ENCODE assay signal across 1 cellular context in the genomic region with DNA sequence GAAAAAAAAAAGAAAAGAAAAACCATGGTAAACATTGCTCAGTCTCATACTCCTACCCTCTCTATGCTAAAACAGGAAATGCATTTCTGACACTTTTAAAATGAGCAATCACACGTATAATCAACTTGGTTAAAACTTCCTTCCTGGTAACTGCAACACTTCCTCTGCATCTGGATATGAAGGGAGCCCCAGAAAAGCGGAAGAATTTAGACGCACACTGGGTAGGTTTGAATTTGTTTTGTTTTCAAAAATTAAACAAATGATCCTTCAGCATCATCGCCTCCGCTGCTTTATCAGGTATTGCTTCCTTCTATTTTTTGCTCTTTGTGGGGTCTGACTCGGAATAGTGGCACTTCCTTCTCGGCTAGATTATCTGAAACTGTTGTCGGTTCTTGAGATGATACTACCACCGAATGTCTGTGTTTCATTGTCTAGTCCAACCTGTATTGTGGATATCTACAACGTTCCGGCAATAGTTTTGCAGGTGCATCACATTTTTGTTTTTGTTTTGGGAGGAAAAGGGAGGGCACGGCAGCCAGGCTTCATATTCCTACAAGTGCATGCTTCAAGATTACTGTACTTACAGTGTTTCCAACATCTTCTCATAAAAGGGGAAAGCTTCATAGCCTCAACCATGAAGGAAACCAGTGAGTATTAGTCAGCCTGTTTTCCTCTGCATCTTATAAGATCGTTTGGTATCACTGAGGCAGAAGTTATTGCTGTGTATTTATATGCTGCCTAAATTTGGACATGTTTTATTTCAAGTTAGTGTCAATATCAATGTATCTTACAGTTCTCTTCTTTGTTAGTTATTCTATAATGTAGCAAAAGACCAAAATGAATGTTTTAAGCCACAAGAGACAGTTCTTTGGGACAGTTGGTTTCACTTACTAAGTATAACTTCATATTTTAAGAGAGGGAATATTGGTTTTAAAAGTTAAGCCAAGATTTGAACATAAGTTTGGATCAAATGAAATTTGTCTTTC.
TF ChIP-seq lines count a peak whose summit lies in the region.

A gene (plus strand): TSS at position 153 of the 986 bp plus-strand sequence. CDS start 2,280 bp downstream, outside the sequence.

TF ChIP-seq in GM12878, 131 proteins besides CTCF, POLR2A, EP300 and RAD21 (continued from another document and continues in another):
- TF ChIP-seq, protein P1, sequence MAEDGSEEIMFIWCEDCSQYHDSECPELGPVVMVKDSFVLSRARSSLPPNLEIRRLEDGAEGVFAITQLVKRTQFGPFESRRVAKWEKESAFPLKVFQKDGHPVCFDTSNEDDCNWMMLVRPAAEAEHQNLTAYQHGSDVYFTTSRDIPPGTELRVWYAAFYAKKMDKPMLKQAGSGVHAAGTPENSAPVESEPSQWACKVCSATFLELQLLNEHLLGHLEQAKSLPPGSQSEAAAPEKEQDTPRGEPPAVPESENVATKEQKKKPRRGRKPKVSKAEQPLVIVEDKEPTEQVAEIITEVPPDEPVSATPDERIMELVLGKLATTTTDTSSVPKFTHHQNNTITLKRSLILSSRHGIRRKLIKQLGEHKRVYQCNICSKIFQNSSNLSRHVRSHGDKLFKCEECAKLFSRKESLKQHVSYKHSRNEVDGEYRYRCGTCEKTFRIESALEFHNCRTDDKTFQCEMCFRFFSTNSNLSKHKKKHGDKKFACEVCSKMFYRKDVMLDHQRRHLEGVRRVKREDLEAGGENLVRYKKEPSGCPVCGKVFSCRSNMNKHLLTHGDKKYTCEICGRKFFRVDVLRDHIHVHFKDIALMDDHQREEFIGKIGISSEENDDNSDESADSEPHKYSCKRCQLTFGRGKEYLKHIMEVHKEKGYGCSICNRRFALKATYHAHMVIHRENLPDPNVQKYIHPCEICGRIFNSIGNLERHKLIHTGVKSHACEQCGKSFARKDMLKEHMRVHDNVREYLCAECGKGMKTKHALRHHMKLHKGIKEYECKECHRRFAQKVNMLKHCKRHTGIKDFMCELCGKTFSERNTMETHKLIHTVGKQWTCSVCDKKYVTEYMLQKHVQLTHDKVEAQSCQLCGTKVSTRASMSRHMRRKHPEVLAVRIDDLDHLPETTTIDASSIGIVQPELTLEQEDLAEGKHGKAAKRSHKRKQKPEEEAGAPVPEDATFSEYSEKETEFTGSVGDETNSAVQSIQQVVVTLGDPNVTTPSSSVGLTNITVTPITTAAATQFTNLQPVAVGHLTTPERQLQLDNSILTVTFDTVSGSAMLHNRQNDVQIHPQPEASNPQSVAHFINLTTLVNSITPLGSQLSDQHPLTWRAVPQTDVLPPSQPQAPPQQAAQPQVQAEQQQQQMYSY (CRISPR knock-in tag; IDR thresholded peaks at IDR 0.05), result no peak
- peak; percentile 57 for TF ChIP-seq RUNX3 (IDR thresholded peaks at IDR 0.05; ENCODE audit: low read length)
- no peak for TF ChIP-seq ATF7 (IDR thresholded peaks at IDR 0.05; ENCODE audit: low read depth)
- TF ChIP-seq IRF4 (IDR thresholded peaks at IDR 0.05; ENCODE audit: low read depth, low read length), result 0 out of 2 replicates have a peak, but pooled peaks have one; percentile 6
- 0 out of 2 replicates have a peak, but pooled peaks have one; percentile 14 for TF ChIP-seq TBL1XR1 (IDR thresholded peaks at IDR 0.05; ENCODE audit: low read depth, low read length)
- TF ChIP-seq CREB1 (IDR thresholded peaks at IDR 0.05; ENCODE audit: low read depth), result no peak
- no peak for TF ChIP-seq PAX5 (IDR thresholded peaks at IDR 0.05; ENCODE audit: borderline replicate concordance, low read depth, low read length)
- TF ChIP-seq GABPA (IDR thresholded peaks at IDR 0.05; ENCODE audit: low read depth), result peak; percentile 45; the same call in 1 of the 2 replicates
- TF ChIP-seq KLF5 (IDR thresholded peaks at IDR 0.05; ENCODE audit: partially characterized antibody), result no peak
- TF ChIP-seq, protein P2, sequence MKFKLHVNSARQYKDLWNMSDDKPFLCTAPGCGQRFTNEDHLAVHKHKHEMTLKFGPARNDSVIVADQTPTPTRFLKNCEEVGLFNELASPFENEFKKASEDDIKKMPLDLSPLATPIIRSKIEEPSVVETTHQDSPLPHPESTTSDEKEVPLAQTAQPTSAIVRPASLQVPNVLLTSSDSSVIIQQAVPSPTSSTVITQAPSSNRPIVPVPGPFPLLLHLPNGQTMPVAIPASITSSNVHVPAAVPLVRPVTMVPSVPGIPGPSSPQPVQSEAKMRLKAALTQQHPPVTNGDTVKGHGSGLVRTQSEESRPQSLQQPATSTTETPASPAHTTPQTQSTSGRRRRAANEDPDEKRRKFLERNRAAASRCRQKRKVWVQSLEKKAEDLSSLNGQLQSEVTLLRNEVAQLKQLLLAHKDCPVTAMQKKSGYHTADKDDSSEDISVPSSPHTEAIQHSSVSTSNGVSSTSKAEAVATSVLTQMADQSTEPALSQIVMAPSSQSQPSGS (IDR thresholded peaks at IDR 0.05; ENCODE audit: low read length), result peak; percentile 63; the same call in 1 of the 2 replicates
- TF ChIP-seq, protein P3, sequence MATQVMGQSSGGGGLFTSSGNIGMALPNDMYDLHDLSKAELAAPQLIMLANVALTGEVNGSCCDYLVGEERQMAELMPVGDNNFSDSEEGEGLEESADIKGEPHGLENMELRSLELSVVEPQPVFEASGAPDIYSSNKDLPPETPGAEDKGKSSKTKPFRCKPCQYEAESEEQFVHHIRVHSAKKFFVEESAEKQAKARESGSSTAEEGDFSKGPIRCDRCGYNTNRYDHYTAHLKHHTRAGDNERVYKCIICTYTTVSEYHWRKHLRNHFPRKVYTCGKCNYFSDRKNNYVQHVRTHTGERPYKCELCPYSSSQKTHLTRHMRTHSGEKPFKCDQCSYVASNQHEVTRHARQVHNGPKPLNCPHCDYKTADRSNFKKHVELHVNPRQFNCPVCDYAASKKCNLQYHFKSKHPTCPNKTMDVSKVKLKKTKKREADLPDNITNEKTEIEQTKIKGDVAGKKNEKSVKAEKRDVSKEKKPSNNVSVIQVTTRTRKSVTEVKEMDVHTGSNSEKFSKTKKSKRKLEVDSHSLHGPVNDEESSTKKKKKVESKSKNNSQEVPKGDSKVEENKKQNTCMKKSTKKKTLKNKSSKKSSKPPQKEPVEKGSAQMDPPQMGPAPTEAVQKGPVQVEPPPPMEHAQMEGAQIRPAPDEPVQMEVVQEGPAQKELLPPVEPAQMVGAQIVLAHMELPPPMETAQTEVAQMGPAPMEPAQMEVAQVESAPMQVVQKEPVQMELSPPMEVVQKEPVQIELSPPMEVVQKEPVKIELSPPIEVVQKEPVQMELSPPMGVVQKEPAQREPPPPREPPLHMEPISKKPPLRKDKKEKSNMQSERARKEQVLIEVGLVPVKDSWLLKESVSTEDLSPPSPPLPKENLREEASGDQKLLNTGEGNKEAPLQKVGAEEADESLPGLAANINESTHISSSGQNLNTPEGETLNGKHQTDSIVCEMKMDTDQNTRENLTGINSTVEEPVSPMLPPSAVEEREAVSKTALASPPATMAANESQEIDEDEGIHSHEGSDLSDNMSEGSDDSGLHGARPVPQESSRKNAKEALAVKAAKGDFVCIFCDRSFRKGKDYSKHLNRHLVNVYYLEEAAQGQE (IDR thresholded peaks at IDR 0.05; ENCODE audit: low read depth, low read length), result no peak
- TF ChIP-seq NR2F1 (conservative IDR thresholded peaks at IDR 0.05), result no peak
- TF ChIP-seq MXI1 (IDR thresholded peaks at IDR 0.05; ENCODE audit: low read depth, low read length), result no peak
- no peak for TF ChIP-seq ZSCAN29 (IDR thresholded peaks at IDR 0.05)
- TF ChIP-seq CREM (IDR thresholded peaks at IDR 0.05; ENCODE audit: low read depth), result peak; percentile 31; the same call in 1 of the 2 replicates
- TF ChIP-seq, protein P4, sequence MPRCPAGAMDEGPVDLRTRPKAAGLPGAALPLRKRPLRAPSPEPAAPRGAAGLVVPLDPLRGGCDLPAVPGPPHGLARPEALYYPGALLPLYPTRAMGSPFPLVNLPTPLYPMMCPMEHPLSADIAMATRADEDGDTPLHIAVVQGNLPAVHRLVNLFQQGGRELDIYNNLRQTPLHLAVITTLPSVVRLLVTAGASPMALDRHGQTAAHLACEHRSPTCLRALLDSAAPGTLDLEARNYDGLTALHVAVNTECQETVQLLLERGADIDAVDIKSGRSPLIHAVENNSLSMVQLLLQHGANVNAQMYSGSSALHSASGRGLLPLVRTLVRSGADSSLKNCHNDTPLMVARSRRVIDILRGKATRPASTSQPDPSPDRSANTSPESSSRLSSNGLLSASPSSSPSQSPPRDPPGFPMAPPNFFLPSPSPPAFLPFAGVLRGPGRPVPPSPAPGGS (IDR thresholded peaks at IDR 0.05; ENCODE audit: borderline replicate concordance, insufficient read depth, low read depth, low read length, poor library complexity, severe bottlenecking), result peak; percentile 36
- no peak for TF ChIP-seq SRF (IDR thresholded peaks at IDR 0.05; ENCODE audit: low read depth in 2 of 2, low read length in 2 of 2)
- peak; percentile 44; the same call in 1 of the 2 replicates for TF ChIP-seq DPF2 (IDR thresholded peaks at IDR 0.05)
- TF ChIP-seq SMAD5 (IDR thresholded peaks at IDR 0.05; ENCODE audit: low read depth), result no peak
- no peak for TF ChIP-seq BRCA1 (IDR thresholded peaks at IDR 0.05; ENCODE audit: low read depth, low read length)
- no peak for TF ChIP-seq RELA (IDR thresholded peaks at IDR 0.05; ENCODE audit: borderline replicate concordance, partially characterized antibody)
- no peak for TF ChIP-seq MYC (IDR thresholded peaks at IDR 0.05; ENCODE audit: insufficient read depth, insufficient read length, insufficient replicate concordance, low read length, severe bottlenecking)
- no peak for TF ChIP-seq CBX5 (IDR thresholded peaks at IDR 0.05; ENCODE audit: low read depth)
- no peak for TF ChIP-seq CBX3 (IDR thresholded peaks at IDR 0.05; ENCODE audit: borderline replicate concordance, low read depth)
- TF ChIP-seq SMC3 (IDR thresholded peaks at IDR 0.05; ENCODE audit: borderline replicate concordance, low read length), result no peak
- TF ChIP-seq, protein P5, sequence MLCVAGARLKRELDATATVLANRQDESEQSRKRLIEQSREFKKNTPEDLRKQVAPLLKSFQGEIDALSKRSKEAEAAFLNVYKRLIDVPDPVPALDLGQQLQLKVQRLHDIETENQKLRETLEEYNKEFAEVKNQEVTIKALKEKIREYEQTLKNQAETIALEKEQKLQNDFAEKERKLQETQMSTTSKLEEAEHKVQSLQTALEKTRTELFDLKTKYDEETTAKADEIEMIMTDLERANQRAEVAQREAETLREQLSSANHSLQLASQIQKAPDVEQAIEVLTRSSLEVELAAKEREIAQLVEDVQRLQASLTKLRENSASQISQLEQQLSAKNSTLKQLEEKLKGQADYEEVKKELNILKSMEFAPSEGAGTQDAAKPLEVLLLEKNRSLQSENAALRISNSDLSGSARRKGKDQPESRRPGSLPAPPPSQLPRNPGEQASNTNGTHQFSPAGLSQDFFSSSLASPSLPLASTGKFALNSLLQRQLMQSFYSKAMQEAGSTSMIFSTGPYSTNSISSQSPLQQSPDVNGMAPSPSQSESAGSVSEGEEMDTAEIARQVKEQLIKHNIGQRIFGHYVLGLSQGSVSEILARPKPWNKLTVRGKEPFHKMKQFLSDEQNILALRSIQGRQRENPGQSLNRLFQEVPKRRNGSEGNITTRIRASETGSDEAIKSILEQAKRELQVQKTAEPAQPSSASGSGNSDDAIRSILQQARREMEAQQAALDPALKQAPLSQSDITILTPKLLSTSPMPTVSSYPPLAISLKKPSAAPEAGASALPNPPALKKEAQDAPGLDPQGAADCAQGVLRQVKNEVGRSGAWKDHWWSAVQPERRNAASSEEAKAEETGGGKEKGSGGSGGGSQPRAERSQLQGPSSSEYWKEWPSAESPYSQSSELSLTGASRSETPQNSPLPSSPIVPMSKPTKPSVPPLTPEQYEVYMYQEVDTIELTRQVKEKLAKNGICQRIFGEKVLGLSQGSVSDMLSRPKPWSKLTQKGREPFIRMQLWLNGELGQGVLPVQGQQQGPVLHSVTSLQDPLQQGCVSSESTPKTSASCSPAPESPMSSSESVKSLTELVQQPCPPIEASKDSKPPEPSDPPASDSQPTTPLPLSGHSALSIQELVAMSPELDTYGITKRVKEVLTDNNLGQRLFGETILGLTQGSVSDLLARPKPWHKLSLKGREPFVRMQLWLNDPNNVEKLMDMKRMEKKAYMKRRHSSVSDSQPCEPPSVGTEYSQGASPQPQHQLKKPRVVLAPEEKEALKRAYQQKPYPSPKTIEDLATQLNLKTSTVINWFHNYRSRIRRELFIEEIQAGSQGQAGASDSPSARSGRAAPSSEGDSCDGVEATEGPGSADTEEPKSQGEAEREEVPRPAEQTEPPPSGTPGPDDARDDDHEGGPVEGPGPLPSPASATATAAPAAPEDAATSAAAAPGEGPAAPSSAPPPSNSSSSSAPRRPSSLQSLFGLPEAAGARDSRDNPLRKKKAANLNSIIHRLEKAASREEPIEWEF (IDR thresholded peaks at IDR 0.05; ENCODE audit: insufficient replicate concordance, low read depth, low read length), result no peak
- no peak for TF ChIP-seq POU2F2 (IDR thresholded peaks at IDR 0.05; ENCODE audit: borderline replicate concordance, low read depth, low read length)
- TF ChIP-seq ZNF384 (IDR thresholded peaks at IDR 0.05; ENCODE audit: borderline replicate concordance, low read depth, low read length), result 0 out of 2 replicates have a peak, but pooled peaks have one; percentile 42
- TF ChIP-seq SMARCA5 (IDR thresholded peaks at IDR 0.05), result no peak
- TF ChIP-seq, protein P6, sequence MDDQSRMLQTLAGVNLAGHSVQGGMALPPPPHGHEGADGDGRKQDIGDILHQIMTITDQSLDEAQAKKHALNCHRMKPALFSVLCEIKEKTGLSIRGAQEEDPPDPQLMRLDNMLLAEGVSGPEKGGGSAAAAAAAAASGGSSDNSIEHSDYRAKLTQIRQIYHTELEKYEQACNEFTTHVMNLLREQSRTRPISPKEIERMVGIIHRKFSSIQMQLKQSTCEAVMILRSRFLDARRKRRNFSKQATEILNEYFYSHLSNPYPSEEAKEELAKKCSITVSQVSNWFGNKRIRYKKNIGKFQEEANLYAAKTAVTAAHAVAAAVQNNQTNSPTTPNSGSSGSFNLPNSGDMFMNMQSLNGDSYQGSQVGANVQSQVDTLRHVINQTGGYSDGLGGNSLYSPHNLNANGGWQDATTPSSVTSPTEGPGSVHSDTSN (IDR thresholded peaks at IDR 0.05; ENCODE audit: insufficient replicate concordance, low read depth, low read length), result no peak
- peak; percentile 49; the same call in 1 of the 2 replicates for TF ChIP-seq JUNB (IDR thresholded peaks at IDR 0.05)
- TF ChIP-seq, protein P7, sequence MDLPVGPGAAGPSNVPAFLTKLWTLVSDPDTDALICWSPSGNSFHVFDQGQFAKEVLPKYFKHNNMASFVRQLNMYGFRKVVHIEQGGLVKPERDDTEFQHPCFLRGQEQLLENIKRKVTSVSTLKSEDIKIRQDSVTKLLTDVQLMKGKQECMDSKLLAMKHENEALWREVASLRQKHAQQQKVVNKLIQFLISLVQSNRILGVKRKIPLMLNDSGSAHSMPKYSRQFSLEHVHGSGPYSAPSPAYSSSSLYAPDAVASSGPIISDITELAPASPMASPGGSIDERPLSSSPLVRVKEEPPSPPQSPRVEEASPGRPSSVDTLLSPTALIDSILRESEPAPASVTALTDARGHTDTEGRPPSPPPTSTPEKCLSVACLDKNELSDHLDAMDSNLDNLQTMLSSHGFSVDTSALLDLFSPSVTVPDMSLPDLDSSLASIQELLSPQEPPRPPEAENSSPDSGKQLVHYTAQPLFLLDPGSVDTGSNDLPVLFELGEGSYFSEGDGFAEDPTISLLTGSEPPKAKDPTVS (IDR thresholded peaks at IDR 0.05; ENCODE audit: low read depth, low read length), result no peak
- TF ChIP-seq NFYA (IDR thresholded peaks at IDR 0.05; ENCODE audit: borderline replicate concordance, low read depth, low read length), result no peak
